2 cellular contexts compared by ENCODE assay signal in the genomic region with DNA sequence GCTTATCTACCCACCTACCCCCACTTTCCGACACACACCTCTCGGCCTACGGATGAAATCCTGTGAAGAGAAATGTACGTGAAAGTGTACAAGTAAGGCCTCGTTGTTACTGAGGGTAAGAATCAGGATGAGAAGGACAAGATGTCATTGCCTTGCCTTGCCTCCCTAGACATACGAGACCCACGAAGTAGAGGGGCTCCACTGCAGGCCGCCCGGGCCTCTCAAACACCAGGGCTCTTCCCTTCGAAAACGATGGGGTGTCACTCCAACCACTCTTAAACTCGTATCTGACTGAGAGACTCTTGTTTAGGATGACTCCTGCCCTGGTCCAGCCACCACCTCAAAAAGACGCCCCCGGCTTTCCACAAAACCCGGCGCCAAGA.
TF ChIP-seq lines count a peak whose summit lies in the region.

No MANE protein-coding gene starts in this region.

TF ChIP-seq in A549, 52 proteins besides CTCF, POLR2A, EP300 and RAD21 (continued from another document):
- TF ChIP-seq MAFK (IDR thresholded peaks at IDR 0.05; ENCODE audit: partially characterized antibody) (no peak), FOSB (CRISPR knock-in tag; IDR thresholded peaks at IDR 0.05) (peak; percentile 11; the same call in 1 of the 2 replicates), ZNF302 (CRISPR knock-in tag; IDR thresholded peaks at IDR 0.05) (no peak), JUNB (IDR thresholded peaks at IDR 0.05) (no peak), GATA3 (IDR thresholded peaks at IDR 0.05; ENCODE audit: borderline replicate concordance) (no peak), HOXA7 (CRISPR knock-in tag; IDR thresholded peaks at IDR 0.05) (no peak)

TF ChIP-seq in liver, 16 proteins besides CTCF, POLR2A, EP300 and RAD21 (continued from another document):
- TF ChIP-seq, protein P1, sequence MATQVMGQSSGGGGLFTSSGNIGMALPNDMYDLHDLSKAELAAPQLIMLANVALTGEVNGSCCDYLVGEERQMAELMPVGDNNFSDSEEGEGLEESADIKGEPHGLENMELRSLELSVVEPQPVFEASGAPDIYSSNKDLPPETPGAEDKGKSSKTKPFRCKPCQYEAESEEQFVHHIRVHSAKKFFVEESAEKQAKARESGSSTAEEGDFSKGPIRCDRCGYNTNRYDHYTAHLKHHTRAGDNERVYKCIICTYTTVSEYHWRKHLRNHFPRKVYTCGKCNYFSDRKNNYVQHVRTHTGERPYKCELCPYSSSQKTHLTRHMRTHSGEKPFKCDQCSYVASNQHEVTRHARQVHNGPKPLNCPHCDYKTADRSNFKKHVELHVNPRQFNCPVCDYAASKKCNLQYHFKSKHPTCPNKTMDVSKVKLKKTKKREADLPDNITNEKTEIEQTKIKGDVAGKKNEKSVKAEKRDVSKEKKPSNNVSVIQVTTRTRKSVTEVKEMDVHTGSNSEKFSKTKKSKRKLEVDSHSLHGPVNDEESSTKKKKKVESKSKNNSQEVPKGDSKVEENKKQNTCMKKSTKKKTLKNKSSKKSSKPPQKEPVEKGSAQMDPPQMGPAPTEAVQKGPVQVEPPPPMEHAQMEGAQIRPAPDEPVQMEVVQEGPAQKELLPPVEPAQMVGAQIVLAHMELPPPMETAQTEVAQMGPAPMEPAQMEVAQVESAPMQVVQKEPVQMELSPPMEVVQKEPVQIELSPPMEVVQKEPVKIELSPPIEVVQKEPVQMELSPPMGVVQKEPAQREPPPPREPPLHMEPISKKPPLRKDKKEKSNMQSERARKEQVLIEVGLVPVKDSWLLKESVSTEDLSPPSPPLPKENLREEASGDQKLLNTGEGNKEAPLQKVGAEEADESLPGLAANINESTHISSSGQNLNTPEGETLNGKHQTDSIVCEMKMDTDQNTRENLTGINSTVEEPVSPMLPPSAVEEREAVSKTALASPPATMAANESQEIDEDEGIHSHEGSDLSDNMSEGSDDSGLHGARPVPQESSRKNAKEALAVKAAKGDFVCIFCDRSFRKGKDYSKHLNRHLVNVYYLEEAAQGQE (IDR thresholded peaks at IDR 0.05), result no peak
- TF ChIP-seq, protein P2, sequence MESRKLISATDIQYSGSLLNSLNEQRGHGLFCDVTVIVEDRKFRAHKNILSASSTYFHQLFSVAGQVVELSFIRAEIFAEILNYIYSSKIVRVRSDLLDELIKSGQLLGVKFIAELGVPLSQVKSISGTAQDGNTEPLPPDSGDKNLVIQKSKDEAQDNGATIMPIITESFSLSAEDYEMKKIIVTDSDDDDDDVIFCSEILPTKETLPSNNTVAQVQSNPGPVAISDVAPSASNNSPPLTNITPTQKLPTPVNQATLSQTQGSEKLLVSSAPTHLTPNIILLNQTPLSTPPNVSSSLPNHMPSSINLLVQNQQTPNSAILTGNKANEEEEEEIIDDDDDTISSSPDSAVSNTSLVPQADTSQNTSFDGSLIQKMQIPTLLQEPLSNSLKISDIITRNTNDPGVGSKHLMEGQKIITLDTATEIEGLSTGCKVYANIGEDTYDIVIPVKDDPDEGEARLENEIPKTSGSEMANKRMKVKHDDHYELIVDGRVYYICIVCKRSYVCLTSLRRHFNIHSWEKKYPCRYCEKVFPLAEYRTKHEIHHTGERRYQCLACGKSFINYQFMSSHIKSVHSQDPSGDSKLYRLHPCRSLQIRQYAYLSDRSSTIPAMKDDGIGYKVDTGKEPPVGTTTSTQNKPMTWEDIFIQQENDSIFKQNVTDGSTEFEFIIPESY (IDR thresholded peaks at IDR 0.05), result no peak
- TF ChIP-seq YY1 (IDR thresholded peaks at IDR 0.05), result no peak
- no peak for TF ChIP-seq RXRA (IDR thresholded peaks at IDR 0.05)
- no peak for TF ChIP-seq TAF1 (conservative IDR thresholded peaks at IDR 0.05)
- TF ChIP-seq, protein P3, sequence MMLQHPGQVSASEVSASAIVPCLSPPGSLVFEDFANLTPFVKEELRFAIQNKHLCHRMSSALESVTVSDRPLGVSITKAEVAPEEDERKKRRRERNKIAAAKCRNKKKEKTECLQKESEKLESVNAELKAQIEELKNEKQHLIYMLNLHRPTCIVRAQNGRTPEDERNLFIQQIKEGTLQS (IDR thresholded peaks at IDR 0.05), result no peak
- no peak for TF ChIP-seq EGR1 (IDR thresholded peaks at IDR 0.05; ENCODE audit: low read depth in 2 of 2)
- no peak for TF ChIP-seq GABPA (IDR thresholded peaks at IDR 0.05 in 1 of 2, conservative IDR thresholded peaks at IDR 0.05 in 1 of 2)
- TF ChIP-seq, protein P4, sequence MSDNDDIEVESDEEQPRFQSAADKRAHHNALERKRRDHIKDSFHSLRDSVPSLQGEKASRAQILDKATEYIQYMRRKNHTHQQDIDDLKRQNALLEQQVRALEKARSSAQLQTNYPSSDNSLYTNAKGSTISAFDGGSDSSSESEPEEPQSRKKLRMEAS (IDR thresholded peaks at IDR 0.05), result no peak
- no peak for TF ChIP-seq FOXA1 (IDR thresholded peaks at IDR 0.05)
- TF ChIP-seq HNF4G (IDR thresholded peaks at IDR 0.05), result no peak
- no peak for TF ChIP-seq FOXA2 (IDR thresholded peaks at IDR 0.05)
